Comparison of ENCODE assay signal across 9 cellular contexts in genomic region chr6:39228111-39228971, GRCh38. TPM values are rescaled to one million over a fixed set of nuclear protein-coding genes. Genes with fewer than 3 reads are reported as not detected.
DNase-seq lines count a peak whose midpoint lies in the region; ATAC-seq lines count a peak whose summit lies in the region.
"Had no signal": no experiment of that assay in that cellular context is flagged by ENCODE, and none has a peak within 500 bp of the region (broad histone marks: within the 10 kb centered on the region; RNA-seq: fewer than 3 reads in every experiment).

No MANE protein-coding gene starts in this region.

- H3K9me3 Mint-ChIP-seq in activated naive CD4-positive, alpha-beta T cell treated with anti-CD3 and anti-CD28 coated beads, Interleukin-2, amount 50 U/mL, for 72 hours, result no peaks in the 10 kb centered on the region
- no peaks in the 10 kb centered on the region for H3K9me3 Mint-ChIP-seq in stimulated activated naive CD8-positive, alpha-beta T cell treated with anti-CD3 and anti-CD28 coated beads, Interleukin-15, Interleukin-2, amounts not matched to agents 100 ng/mL and 50 ng/mL, for 24 hours

- DNase-seq in NT2/D1 (ENCODE audit: low read depth, low spot score) (no peak), NCI-H526 treated with DMSO at 0.1 percent for 48 hours (lab: John Stamatoyannopoulos, UW) (no peak)
- DNase-seq in activated naive CD4-positive, alpha-beta T cell treated with anti-CD3 and anti-CD28 coated beads, Interleukin-2, amount 50 U/mL, for 72 hours (ENCODE audit: low spot score in 2 of 2), result peak; percentile 12 to 60
- no peak for DNase-seq in activated CD4-positive, CD25-positive, alpha-beta regulatory T cell (lab: John Stamatoyannopoulos, UW)

- peak overlapping the region; percentile 71 for H3K27ac ChIP-seq in muscle layer of duodenum (ENCODE audit: low read length)

- H3K9ac ChIP-seq in NT2/D1 (ENCODE audit: insufficient read length, low read depth), result peak overlapping the region; percentile 86

- H3K27me3 ChIP-seq in NT2/D1 (ENCODE audit: insufficient read depth, insufficient read length) (peaks cover 21% of the 10 kb centered on the region), muscle layer of duodenum (ENCODE audit: low read depth, low read length) (peaks cover 4% of the 10 kb centered on the region)

- peaks cover 3% of the 10 kb centered on the region for H3K4me1 ChIP-seq in NT2/D1 (ENCODE audit: insufficient read depth, insufficient read length)
- peaks cover 4 to 28% of the 10 kb centered on the region in 2 donors for H3K4me1 ChIP-seq in muscle layer of duodenum (ENCODE audit: control insufficient read depth in 1 of 2, insufficient read depth in 2 of 2, low read length in 2 of 2)

- peak overlapping the region in 1 of 2 donors; percentile 91 for H3K27ac Mint-ChIP-seq in activated naive CD4-positive, alpha-beta T cell treated with anti-CD3 and anti-CD28 coated beads, Interleukin-2, amount 50 U/mL, for 72 hours
- H3K27ac Mint-ChIP-seq in stimulated activated naive CD8-positive, alpha-beta T cell treated with anti-CD3 and anti-CD28 coated beads, Interleukin-15, Interleukin-2, amounts not matched to agents 100 ng/mL and 50 ng/mL, for 24 hours, result peak overlapping the region; percentile 79

- peak overlapping the region; percentile 69 for H3K4me3 ChIP-seq in NT2/D1 (ENCODE audit: insufficient read length, low read depth)
- H3K4me3 ChIP-seq in muscle layer of duodenum (ENCODE audit: low read depth in 1 of 2, low read length in 2 of 2), result peak overlapping the region; percentile 69 to 76

- H3K27me3 Mint-ChIP-seq in stimulated activated naive CD8-positive, alpha-beta T cell treated with anti-CD3 and anti-CD28 coated beads, Interleukin-15, Interleukin-2, amounts not matched to agents 100 ng/mL and 50 ng/mL, for 24 hours, result peaks cover 5% of the 10 kb centered on the region

- peaks cover 54% of the 10 kb centered on the region for H3K4me1 Mint-ChIP-seq in stimulated activated naive CD8-positive, alpha-beta T cell treated with anti-CD3 and anti-CD28 coated beads, Interleukin-15, Interleukin-2, amounts not matched to agents 100 ng/mL and 50 ng/mL, for 24 hours (ENCODE audit: low read depth)

- H3K9me3 ChIP-seq in NT2/D1 (ENCODE audit: insufficient read depth, low read length), result no peaks in the 10 kb centered on the region
- no peaks in the 10 kb centered on the region for H3K9me3 ChIP-seq in muscle layer of duodenum (ENCODE audit: control insufficient read depth in 1 of 2, low read length in 2 of 2)

- H3K36me3 ChIP-seq in NT2/D1 (ENCODE audit: insufficient read depth, insufficient read length, low read length) (no peaks in the 10 kb centered on the region), muscle layer of duodenum (ENCODE audit: control insufficient read depth in 1 of 2, insufficient read depth in 2 of 2, low read length in 2 of 2) (no peaks in the 10 kb centered on the region)

- peak in 1 of 2 donors; percentile 40 for ATAC-seq in activated naive CD4-positive, alpha-beta T cell treated with anti-CD3 and anti-CD28 coated beads, Interleukin-2, amount 50 U/mL, for 72 hours
- no peak for ATAC-seq in GM18870 (IDR thresholded peaks at IDR 0.05; ENCODE audit: unreplicated experiment)
- no peak for ATAC-seq in GM19455 (IDR thresholded peaks at IDR 0.05; ENCODE audit: unreplicated experiment)

- peaks cover 19 to 26% of the 10 kb centered on the region in 2 donors for H3K36me3 Mint-ChIP-seq in activated naive CD4-positive, alpha-beta T cell treated with anti-CD3 and anti-CD28 coated beads, Interleukin-2, amount 50 U/mL, for 72 hours
- peaks cover 42% of the 10 kb centered on the region for H3K36me3 Mint-ChIP-seq in stimulated activated naive CD8-positive, alpha-beta T cell treated with anti-CD3 and anti-CD28 coated beads, Interleukin-15, Interleukin-2, amounts not matched to agents 100 ng/mL and 50 ng/mL, for 24 hours (ENCODE audit: low read depth)

- peak overlapping the region; percentile 90 for H3K4me3 Mint-ChIP-seq in stimulated activated naive CD8-positive, alpha-beta T cell treated with anti-CD3 and anti-CD28 coated beads, Interleukin-15, Interleukin-2, amounts not matched to agents 100 ng/mL and 50 ng/mL, for 24 hours

RNA-seq across cellular contexts. Expression of gene KCNK5, which starts 0.9 kb away (rescaled TPM):
- total RNA-seq in activated naive CD4-positive, alpha-beta T cell treated with anti-CD3 and anti-CD28 coated beads, Interleukin-2, amount 50 U/mL, for 72 hours, result 10 to 100 TPM in 1 of 2 donors, 1 to 10 TPM in 1; 8.8 to 15.8 TPM
- total RNA-seq: HT1080 had no signal

Comparison
In these comparisons a context has a peak if more than half of its experiments do, and no peak if none do; other contexts are left out.
1. DNase-seq: peak in activated naive CD4-positive, alpha-beta T cell treated with anti-CD3 and anti-CD28 coated beads, Interleukin-2, amount 50 U/mL, for 72 hours (2 of 2); none in NT2/D1 (single experiment), NCI-H526 treated with DMSO at 0.1 percent for 48 hours (single experiment) and activated CD4-positive, CD25-positive, alpha-beta regulatory T cell (0 of 4).